Comparison of ENCODE assay signal across 34 cellular contexts in the genomic region with DNA sequence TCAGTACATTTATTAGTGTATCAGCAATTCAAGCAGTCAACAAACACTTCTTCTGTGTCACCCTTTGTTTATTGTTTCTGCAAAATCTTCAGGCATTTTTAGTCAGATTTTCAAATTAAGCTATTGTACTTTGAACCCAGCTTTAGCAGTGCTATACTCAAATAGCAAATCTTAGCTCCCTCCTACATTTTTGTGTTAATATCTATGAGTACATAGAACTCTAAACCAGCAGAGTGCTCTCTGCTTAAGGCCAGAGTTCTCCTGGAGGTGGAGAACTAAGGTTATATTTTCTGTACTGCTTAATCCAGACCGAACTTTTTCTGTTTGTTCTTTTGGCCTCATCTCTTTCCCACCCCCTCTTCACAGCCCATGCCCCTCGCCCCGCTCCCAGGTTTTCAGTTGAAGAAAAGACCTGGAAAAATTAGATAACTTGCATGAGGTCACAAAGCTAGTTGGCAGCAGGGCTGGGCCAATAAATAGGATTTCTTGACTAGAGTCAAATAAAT. TPM values are rescaled to one million over a fixed set of nuclear protein-coding genes. Genes with fewer than 3 reads are reported as not detected.
"Had no signal": no experiment of that assay in that cellular context is flagged by ENCODE, and none has a peak within 500 bp of the region (broad histone marks: within the 10 kb centered on the region; RNA-seq: fewer than 3 reads in every experiment).

No MANE protein-coding gene starts in this region.

- H3K36me3 Mint-ChIP-seq: naive thymus-derived CD8-positive, alpha-beta T cell; natural killer cell treated with Interleukin-12 subunit alpha and Interleukin-12 subunit beta and Interleukin-15 and Interleukin-18, amount 100 ng/mL, for 72 hours; stimulated activated memory B cell treated with anti-CD40 and anti-IgM and Interleukin-4, amounts not matched to agents 10 μg/mL and 1 μg/mL and 100 μg/mL, for 72 hours; type B pancreatic cell had no signal

- H3K4me1 Mint-ChIP-seq: naive thymus-derived CD8-positive, alpha-beta T cell; nephron progenitor cell; neural crest cell; stimulated activated memory B cell treated with anti-CD40 and anti-IgM and Interleukin-4, amounts not matched to agents 10 μg/mL and 1 μg/mL and 100 μg/mL, for 72 hours; stimulated activated naive CD8-positive, alpha-beta T cell treated with anti-CD3 and anti-CD28 coated beads, Interleukin-15, amount 100 ng/mL, for 72 hours had no signal

- H3K4me3 Mint-ChIP-seq: naive thymus-derived CD8-positive, alpha-beta T cell; natural killer cell treated with Interleukin-12 subunit alpha and Interleukin-12 subunit beta and Interleukin-15 and Interleukin-18, amount 100 ng/mL, for 72 hours; nephron progenitor cell; neural crest cell; stimulated activated memory B cell treated with anti-CD40 and anti-IgM and Interleukin-4, amounts not matched to agents 10 μg/mL and 1 μg/mL and 100 μg/mL, for 72 hours; stimulated activated naive CD8-positive, alpha-beta T cell treated with anti-CD3 and anti-CD28 coated beads, Interleukin-15, amount 100 ng/mL, for 72 hours; type B pancreatic cell had no signal

- H3K9me3 Mint-ChIP-seq: naive thymus-derived CD8-positive, alpha-beta T cell; nephron progenitor cell; neural crest cell; stimulated activated memory B cell treated with anti-CD40 and anti-IgM and Interleukin-4, amounts not matched to agents 10 μg/mL and 1 μg/mL and 100 μg/mL, for 72 hours; stimulated activated naive CD8-positive, alpha-beta T cell treated with anti-CD3 and anti-CD28 coated beads, Interleukin-15, amount 100 ng/mL, for 72 hours; type B pancreatic cell had no signal

- H3K27me3 Mint-ChIP-seq: stimulated activated memory B cell treated with anti-CD40 and anti-IgM and Interleukin-4, amounts not matched to agents 10 μg/mL and 1 μg/mL and 100 μg/mL, for 72 hours had no signal

- H3K27ac Mint-ChIP-seq: natural killer cell treated with Interleukin-12 subunit alpha and Interleukin-12 subunit beta and Interleukin-15 and Interleukin-18, amount 100 ng/mL, for 72 hours; nephron progenitor cell; progenitor cell of endocrine pancreas; stimulated activated memory B cell treated with anti-CD40 and anti-IgM and Interleukin-4, amounts not matched to agents 10 μg/mL and 1 μg/mL and 100 μg/mL, for 72 hours; stimulated activated naive CD8-positive, alpha-beta T cell treated with anti-CD3 and anti-CD28 coated beads, Interleukin-15, amount 100 ng/mL, for 72 hours; type B pancreatic cell had no signal

- DNase-seq: naive thymus-derived CD8-positive, alpha-beta T cell; nephron progenitor cell; nucleus accumbens; ovary; posterior cingulate gyrus; psoas muscle; right cardiac atrium; spleen; stimulated activated CD4-positive, alpha-beta T cell treated with anti-CD3 and anti-CD28 coated beads, Interleukin-12 subunit alpha, Interleukin-12 subunit beta, amount 100 ng/mL, for 4 hours; stimulated activated CD4-positive, alpha-beta T cell treated with anti-CD3 and anti-CD28 coated beads, Interleukin-1b, Interleukin-23, amount 100 ng/mL, for 48 hours; stimulated activated CD4-positive, alpha-beta T cell treated with anti-CD3 and anti-CD28 coated beads, Interleukin-4, amount 100 ng/mL, for 1 hour; stimulated activated CD4-positive, alpha-beta T cell treated with anti-CD3 and anti-CD28 coated beads, Interleukin-4, amount 100 ng/mL, for 4 hours; stimulated activated CD8-positive, alpha-beta memory T cell treated with anti-CD3 and anti-CD28 coated beads, Interleukin-4, amount 100 ng/mL, for 48 hours; stimulated activated naive CD4-positive, alpha-beta T cell; stimulated activated naive CD8-positive, alpha-beta T cell treated with anti-CD3 and anti-CD28 coated beads, Interleukin-15, amount 100 ng/mL, for 72 hours; stimulated activated naive CD8-positive, alpha-beta T cell treated with anti-CD3 and anti-CD28 coated beads, Interleukin-15, Interleukin-2, amounts not matched to agents 100 U/mL and 50 U/mL, for 24 hours; substantia nigra; testis; tibial artery; transverse colon; upper lobe of right lung; uterus had no signal

- H3K27ac ChIP-seq: neutrophil, ovary, parathyroid adenoma, psoas muscle, skin epidermis, spleen, suprapubic skin, testis, tibial artery, transverse colon, upper lobe of right lung, uterus had no signal

RNA-seq across cellular contexts. Expression of a gene that starts 29.2 kb away (rescaled TPM):
- total RNA-seq: naive thymus-derived CD8-positive, alpha-beta T cell; natural killer cell treated with Interleukin-12 subunit alpha and Interleukin-12 subunit beta and Interleukin-15 and Interleukin-18, amount 100 ng/mL, for 72 hours; psoas muscle; renal cortical epithelial cell; sciatic nerve; smooth muscle cell; spleen; suprapubic skin; transverse colon had no signal
